Comparison of ENCODE assay signal across 20 cellular contexts in the genomic region with DNA sequence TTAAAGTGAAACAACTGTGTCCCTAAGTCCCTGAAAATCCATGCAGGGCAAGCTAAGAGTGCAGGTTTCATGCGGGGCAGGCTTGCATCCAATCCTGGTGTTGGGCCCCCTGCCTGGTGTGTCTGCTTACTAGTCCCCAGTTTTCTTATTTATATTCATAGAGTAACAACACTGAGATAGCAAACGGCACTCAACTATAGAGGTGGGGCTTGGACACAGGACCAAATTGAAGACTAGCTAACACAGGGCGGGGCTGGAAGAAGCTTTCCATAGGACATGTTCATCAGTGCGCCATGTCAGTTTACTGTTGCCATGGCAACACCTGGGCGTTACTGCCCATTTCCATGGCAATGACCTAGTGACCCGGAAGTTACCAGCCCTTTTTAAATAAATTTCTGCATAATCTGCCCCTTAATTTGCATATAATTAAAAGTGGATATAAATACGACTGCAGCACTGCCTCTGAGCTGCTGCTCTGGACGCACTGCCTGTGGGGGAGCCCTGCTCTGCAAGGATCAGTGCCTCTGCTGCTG.
"Had no signal": no experiment of that assay in that cellular context is flagged by ENCODE, and none has a peak within 500 bp of the region (broad histone marks: within the 10 kb centered on the region; RNA-seq: fewer than 3 reads in every experiment).

No MANE protein-coding gene starts in this region.

- H3K9me3 ChIP-seq: left ventricle myocardium inferior, pancreas, prostate gland, sigmoid colon, suprapubic skin, tibial nerve, uterus had no signal

- H3K4me1 ChIP-seq: left ventricle myocardium inferior, pancreas, prostate gland, sigmoid colon, spleen, suprapubic skin, tibial nerve, uterus had no signal

- FAIRE-seq: islet of Langerhans, pancreas, small intestine had no signal

- DNase-seq: hypothalamus; immature natural killer cell; left ventricle myocardium inferior; naive thymus-derived CD8-positive, alpha-beta T cell; nucleus accumbens; pancreas; posterior cingulate gyrus; retina; right cardiac atrium; sigmoid colon; small intestine; spleen; stimulated activated CD4-positive, alpha-beta T cell treated with anti-CD3 and anti-CD28 coated beads, Interleukin-4, amount 100 ng/mL, for 24 hours; stimulated activated naive CD4-positive, alpha-beta T cell; uterus had no signal

- H3K27ac ChIP-seq: left ventricle myocardium inferior, pancreas, prostate gland, sigmoid colon, spleen, suprapubic skin, tibial nerve, uterus had no signal

- H3K27me3 ChIP-seq: sigmoid colon, spleen, suprapubic skin, tibial nerve had no signal

- H3K4me3 ChIP-seq: left ventricle myocardium inferior, pancreas, prostate gland, sigmoid colon, spleen, suprapubic skin, tibial nerve, uterus had no signal

- H3K36me3 ChIP-seq: left ventricle myocardium inferior, pancreas, prostate gland, sigmoid colon, spleen, suprapubic skin, tibial nerve, uterus had no signal

- ATAC-seq: naive thymus-derived CD8-positive, alpha-beta T cell; pancreas; right cardiac atrium; stimulated activated effector memory CD8-positive, alpha-beta T cell treated with anti-CD3 and anti-CD28 coated beads, Interleukin-12 subunit alpha, Interleukin-12 subunit beta, amount 100 ng/mL, for 72 hours had no signal
